Comparison of ENCODE assay signal across 1 cellular context in genomic region chrX:155477136-155477535, GRCh38. TPM values are rescaled to one million over a fixed set of nuclear protein-coding genes. Genes with fewer than 3 reads are reported as not detected.
"Had no signal": no experiment of that assay in that cellular context is flagged by ENCODE, and none has a peak within 500 bp of the region (broad histone marks: within the 10 kb centered on the region; RNA-seq: fewer than 3 reads in every experiment).

No MANE protein-coding gene starts in this region.

RNA-seq across cellular contexts. Expression of gene F8A3, which starts 18.7 kb away (rescaled TPM):
- total RNA-seq: sciatic nerve had no signal
